Comparison of ENCODE assay signal across 26 cellular contexts in genomic region chr16:87555647-87556046, GRCh38. TPM values are rescaled to one million over a fixed set of nuclear protein-coding genes. Genes with fewer than 3 reads are reported as not detected.
"Had no signal": no experiment of that assay in that cellular context is flagged by ENCODE, and none has a peak within 500 bp of the region (broad histone marks: within the 10 kb centered on the region; RNA-seq: fewer than 3 reads in every experiment).

No MANE protein-coding gene starts in this region.

- H3K4me1 ChIP-seq: parathyroid adenoma, uterus had no signal

- H3K9ac ChIP-seq: parathyroid adenoma had no signal

- H3K4me3 ChIP-seq: gastroesophageal sphincter, heart left ventricle, hepatocyte, left ventricle myocardium inferior, lower lobe of right lung, skin epidermis, spleen, testis, tibial artery, uterus had no signal

- H3K36me3 Mint-ChIP-seq: naive thymus-derived CD8-positive, alpha-beta T cell; stimulated activated memory B cell treated with anti-CD40 and anti-IgM and Interleukin-4, amounts not matched to agents 10 μg/mL and 1 μg/mL and 100 μg/mL, for 72 hours; type B pancreatic cell had no signal

- H3K9me3 Mint-ChIP-seq: effector memory CD8-positive, alpha-beta T cell; naive thymus-derived CD8-positive, alpha-beta T cell; nephron progenitor cell; type B pancreatic cell had no signal

- H3K4me2 ChIP-seq: hepatocyte had no signal

- H3K36me3 ChIP-seq: gastroesophageal sphincter, heart left ventricle, left ventricle myocardium inferior, lower lobe of right lung, neutrophil, spleen, tibial artery, uterus had no signal

- H3K4me1 Mint-ChIP-seq: stimulated activated memory B cell treated with anti-CD40 and anti-IgM and Interleukin-4, amounts not matched to agents 10 μg/mL and 1 μg/mL and 100 μg/mL, for 72 hours had no signal

- H3K4me3 Mint-ChIP-seq: effector memory CD8-positive, alpha-beta T cell; naive thymus-derived CD8-positive, alpha-beta T cell; nephron progenitor cell; stimulated activated memory B cell treated with anti-CD40 and anti-IgM and Interleukin-4, amounts not matched to agents 10 μg/mL and 1 μg/mL and 100 μg/mL, for 72 hours; type B pancreatic cell had no signal

- ATAC-seq: effector memory CD8-positive, alpha-beta T cell; foreskin keratinocyte; gastroesophageal sphincter; heart left ventricle; naive thymus-derived CD8-positive, alpha-beta T cell; stimulated activated memory B cell treated with anti-CD40 and anti-IgM and Interleukin-4, amounts not matched to agents 10 μg/mL and 1 μg/mL and 100 μg/mL, for 72 hours; stimulated activated naive CD8-positive, alpha-beta T cell treated with anti-CD3 and anti-CD28 coated beads, Interleukin-15, Interleukin-2, amounts not matched to agents 100 U/mL and 50 U/mL, for 24 hours had no signal

- H3K9me3 ChIP-seq: gastroesophageal sphincter, heart left ventricle, left ventricle myocardium inferior, lower lobe of right lung, neutrophil, testis, tibial artery, uterus had no signal

- H3K27ac Mint-ChIP-seq: effector memory CD8-positive, alpha-beta T cell; naive thymus-derived CD8-positive, alpha-beta T cell; nephron progenitor cell; progenitor cell of endocrine pancreas; stimulated activated memory B cell treated with anti-CD40 and anti-IgM and Interleukin-4, amounts not matched to agents 10 μg/mL and 1 μg/mL and 100 μg/mL, for 72 hours; type B pancreatic cell had no signal

- H3K27me3 ChIP-seq: hepatocyte, testis, tibial artery, uterus had no signal

- H3K27ac ChIP-seq: foreskin keratinocyte, hepatocyte, neutrophil, parathyroid adenoma had no signal

- DNase-seq: cerebellar nuclear complex; cortex of kidney; effector memory CD8-positive, alpha-beta T cell; foreskin keratinocyte; heart left ventricle; kidney; left ventricle myocardium inferior; naive thymus-derived CD8-positive, alpha-beta T cell; nephron progenitor cell; spleen; stimulated activated CD4-positive, alpha-beta T cell treated with anti-CD3 and anti-CD28 coated beads, Interleukin-4, amount 100 ng/mL, for 4 hours; stimulated activated naive CD8-positive, alpha-beta T cell treated with anti-CD3 and anti-CD28 coated beads, Interleukin-15, Interleukin-2, amounts not matched to agents 100 U/mL and 50 U/mL, for 24 hours; substantia nigra; testis; tibial artery; uterus had no signal

RNA-seq across cellular contexts. Expression of gene JPH3, which starts 46.7 kb away (rescaled TPM):
- total RNA-seq: foreskin keratinocyte; myocyte; naive thymus-derived CD8-positive, alpha-beta T cell; spleen had no signal
